ENCODE assay signal across 1 cellular context in genomic region chr11:104338186-104338585, GRCh38.
TF ChIP-seq lines count a peak whose summit lies in the region.

No MANE protein-coding gene starts in this region.

TF ChIP-seq in GM23338, 12 proteins besides CTCF, POLR2A, EP300 and RAD21 (continued from another document):
- TF ChIP-seq, protein P1, sequence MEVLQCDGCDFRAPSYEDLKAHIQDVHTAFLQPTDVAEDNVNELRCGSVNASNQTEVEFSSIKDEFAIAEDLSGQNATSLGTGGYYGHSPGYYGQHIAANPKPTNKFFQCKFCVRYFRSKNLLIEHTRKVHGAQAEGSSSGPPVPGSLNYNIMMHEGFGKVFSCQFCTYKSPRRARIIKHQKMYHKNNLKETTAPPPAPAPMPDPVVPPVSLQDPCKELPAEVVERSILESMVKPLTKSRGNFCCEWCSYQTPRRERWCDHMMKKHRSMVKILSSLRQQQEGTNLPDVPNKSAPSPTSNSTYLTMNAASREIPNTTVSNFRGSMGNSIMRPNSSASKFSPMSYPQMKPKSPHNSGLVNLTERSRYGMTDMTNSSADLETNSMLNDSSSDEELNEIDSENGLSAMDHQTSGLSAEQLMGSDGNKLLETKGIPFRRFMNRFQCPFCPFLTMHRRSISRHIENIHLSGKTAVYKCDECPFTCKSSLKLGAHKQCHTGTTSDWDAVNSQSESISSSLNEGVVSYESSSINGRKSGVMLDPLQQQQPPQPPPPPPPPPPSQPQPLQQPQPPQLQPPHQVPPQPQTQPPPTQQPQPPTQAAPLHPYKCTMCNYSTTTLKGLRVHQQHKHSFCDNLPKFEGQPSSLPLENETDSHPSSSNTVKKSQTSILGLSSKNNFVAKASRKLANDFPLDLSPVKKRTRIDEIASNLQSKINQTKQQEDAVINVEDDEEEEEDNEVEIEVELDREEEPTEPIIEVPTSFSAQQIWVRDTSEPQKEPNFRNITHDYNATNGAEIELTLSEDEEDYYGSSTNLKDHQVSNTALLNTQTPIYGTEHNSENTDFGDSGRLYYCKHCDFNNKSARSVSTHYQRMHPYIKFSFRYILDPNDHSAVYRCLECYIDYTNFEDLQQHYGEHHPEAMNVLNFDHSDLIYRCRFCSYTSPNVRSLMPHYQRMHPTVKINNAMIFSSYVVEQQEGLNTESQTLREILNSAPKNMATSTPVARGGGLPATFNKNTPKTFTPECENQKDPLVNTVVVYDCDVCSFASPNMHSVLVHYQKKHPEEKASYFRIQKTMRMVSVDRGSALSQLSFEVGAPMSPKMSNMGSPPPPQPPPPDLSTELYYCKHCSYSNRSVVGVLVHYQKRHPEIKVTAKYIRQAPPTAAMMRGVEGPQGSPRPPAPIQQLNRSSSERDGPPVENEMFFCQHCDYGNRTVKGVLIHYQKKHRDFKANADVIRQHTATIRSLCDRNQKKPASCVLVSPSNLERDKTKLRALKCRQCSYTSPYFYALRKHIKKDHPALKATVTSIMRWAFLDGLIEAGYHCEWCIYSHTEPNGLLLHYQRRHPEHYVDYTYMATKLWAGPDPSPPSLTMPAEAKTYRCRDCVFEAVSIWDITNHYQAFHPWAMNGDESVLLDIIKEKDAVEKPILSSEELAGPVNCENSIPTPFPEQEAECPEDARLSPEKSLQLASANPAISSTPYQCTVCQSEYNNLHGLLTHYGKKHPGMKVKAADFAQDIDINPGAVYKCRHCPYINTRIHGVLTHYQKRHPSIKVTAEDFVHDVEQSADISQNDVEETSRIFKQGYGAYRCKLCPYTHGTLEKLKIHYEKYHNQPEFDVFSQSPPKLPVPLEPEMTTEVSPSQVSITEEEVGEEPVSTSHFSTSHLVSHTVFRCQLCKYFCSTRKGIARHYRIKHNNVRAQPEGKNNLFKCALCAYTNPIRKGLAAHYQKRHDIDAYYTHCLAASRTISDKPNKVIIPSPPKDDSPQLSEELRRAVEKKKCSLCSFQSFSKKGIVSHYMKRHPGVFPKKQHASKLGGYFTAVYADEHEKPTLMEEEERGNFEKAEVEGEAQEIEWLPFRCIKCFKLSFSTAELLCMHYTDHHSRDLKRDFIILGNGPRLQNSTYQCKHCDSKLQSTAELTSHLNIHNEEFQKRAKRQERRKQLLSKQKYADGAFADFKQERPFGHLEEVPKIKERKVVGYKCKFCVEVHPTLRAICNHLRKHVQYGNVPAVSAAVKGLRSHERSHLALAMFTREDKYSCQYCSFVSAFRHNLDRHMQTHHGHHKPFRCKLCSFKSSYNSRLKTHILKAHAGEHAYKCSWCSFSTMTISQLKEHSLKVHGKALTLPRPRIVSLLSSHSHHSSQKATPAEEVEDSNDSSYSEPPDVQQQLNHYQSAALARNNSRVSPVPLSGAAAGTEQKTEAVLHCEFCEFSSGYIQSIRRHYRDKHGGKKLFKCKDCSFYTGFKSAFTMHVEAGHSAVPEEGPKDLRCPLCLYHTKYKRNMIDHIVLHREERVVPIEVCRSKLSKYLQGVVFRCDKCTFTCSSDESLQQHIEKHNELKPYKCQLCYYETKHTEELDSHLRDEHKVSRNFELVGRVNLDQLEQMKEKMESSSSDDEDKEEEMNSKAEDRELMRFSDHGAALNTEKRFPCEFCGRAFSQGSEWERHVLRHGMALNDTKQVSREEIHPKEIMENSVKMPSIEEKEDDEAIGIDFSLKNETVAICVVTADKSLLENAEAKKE (CRISPR knock-in tag; IDR thresholded peaks at IDR 0.05) = no peak
